In genomic region chr11:34243620-34244493, GRCh38 we compare ENCODE assay signal across 9 cellular contexts.
DNase-seq lines count a peak whose midpoint lies in the region; ATAC-seq, FAIRE-seq and TF ChIP-seq lines count a peak whose summit lies in the region.
"Had no signal": no experiment of that assay in that cellular context is flagged by ENCODE, and none has a peak within 500 bp of the region (broad histone marks: within the 10 kb centered on the region; RNA-seq: fewer than 3 reads in every experiment).

No MANE protein-coding gene starts in this region.

- no peaks in the 10 kb centered on the region for H3K9me3 ChIP-seq in mammary epithelial cell (replicated peaks; ENCODE audit: insufficient read depth, low read length)
- no peaks in the 10 kb centered on the region for H3K9me3 ChIP-seq in pancreas
- H3K9me3 ChIP-seq: BLaER1 treated with 17β-estradiol and CSF1 and Interleukin-3, amounts not matched to agents 10 nM and 100 nM had no signal

- no peaks in the 10 kb centered on the region for H3K27me3 Mint-ChIP-seq in activated CD4-positive, alpha-beta T cell treated with anti-CD3 and anti-CD28 coated beads, Interleukin-2, amount 10 ng/mL, durations not matched to agents 24 days and 14 days

- no peaks in the 10 kb centered on the region for H3K36me3 ChIP-seq in mammary epithelial cell (ENCODE audit: insufficient read depth, low read length)
- H3K36me3 ChIP-seq in pancreas = no peaks in the 10 kb centered on the region
- H3K36me3 ChIP-seq: BLaER1 treated with 17β-estradiol and CSF1 and Interleukin-3, amounts not matched to agents 10 nM and 100 nM had no signal

- peaks cover 80% of the 10 kb centered on the region for H3K4me1 Mint-ChIP-seq in activated CD4-positive, alpha-beta T cell treated with anti-CD3 and anti-CD28 coated beads, Interleukin-2, amount 10 ng/mL, durations not matched to agents 24 days and 14 days

- peak; percentile 82 for DNase-seq in activated CD4-positive, alpha-beta T cell treated with anti-CD3 and anti-CD28 coated beads, Interleukin-2, amount 10 ng/mL, durations not matched to agents 24 days and 14 days
- DNase-seq in activated CD4-positive, alpha-beta T cell treated with anti-CD3 and anti-CD28 coated beads, Interleukin-2, amount 50 U/mL, for 1 hour = no peak
- peak; percentile 97 for DNase-seq in NCI-H226
- peak; percentile 92 for DNase-seq in mammary epithelial cell
- DNase-seq in pancreas = peak in 4 of 6 donors; percentile 41 to 66 (median 48)
- DNase-seq in foreskin melanocyte = no peak
- no peak for DNase-seq in lower leg skin (ENCODE audit: low spot score in 2 of 2)

- no peaks in the 10 kb centered on the region for H4K20me1 ChIP-seq in mammary epithelial cell (ENCODE audit: insufficient read depth, low read length)

- H3K79me2 ChIP-seq in mammary epithelial cell (ENCODE audit: insufficient read depth, low read length) = peaks cover 2% of the 10 kb centered on the region

- in situ Hi-C loops in mammary epithelial cell (cut with MboI; ENCODE audit: low sequenced_read_pairs in 2 of 2) = no loop called here

- H3K9me3 Mint-ChIP-seq in activated CD4-positive, alpha-beta T cell treated with anti-CD3 and anti-CD28 coated beads, Interleukin-2, amount 10 ng/mL, durations not matched to agents 24 days and 14 days = peaks cover 3% of the 10 kb centered on the region

- H3K27me3 ChIP-seq in mammary epithelial cell (ENCODE audit: insufficient read depth, low read length) = no peaks in the 10 kb centered on the region
- H3K27me3 ChIP-seq in pancreas = no peaks in the 10 kb centered on the region
- H3K27me3 ChIP-seq: BLaER1 treated with 17β-estradiol and CSF1 and Interleukin-3, amounts not matched to agents 10 nM and 100 nM had no signal

- TF ChIP-seq CTCF in mammary epithelial cell (conservative IDR thresholded peaks at IDR 0.05 in 1 of 2, IDR thresholded peaks at IDR 0.05 in 1 of 2; ENCODE audit: extremely low read depth in 1 of 2, insufficient read depth in 1 of 2, low read depth in 1 of 2, low read length in 2 of 2) (no peak), pancreas (IDR thresholded peaks at IDR 0.05) (no peak), lower leg skin (IDR thresholded peaks at IDR 0.05) (no peak)

- H3K4me2 ChIP-seq in mammary epithelial cell (ENCODE audit: insufficient read depth, low read depth, low read length) = peak overlapping the region; percentile 57

- H3K4me3 Mint-ChIP-seq in activated CD4-positive, alpha-beta T cell treated with anti-CD3 and anti-CD28 coated beads, Interleukin-2, amount 10 ng/mL, durations not matched to agents 24 days and 14 days = peak overlapping the region; percentile 62

- peak overlapping the region; percentile 43 for H3K9ac ChIP-seq in mammary epithelial cell (ENCODE audit: insufficient read depth, low read length)
- H3K9ac ChIP-seq: BLaER1 treated with 17β-estradiol and CSF1 and Interleukin-3, amounts not matched to agents 10 nM and 100 nM had no signal

- CTCF ChIA-PET in mammary epithelial cell (lab: Charles Lee; ENCODE audit: low non-redundant PET) = no interaction called here

- H3K4me1 ChIP-seq in mammary epithelial cell (ENCODE audit: insufficient read depth, low read length) = peaks cover 29% of the 10 kb centered on the region
- peaks cover 4 to 21% (median 16%) of the 10 kb centered on the region in 3 donors for H3K4me1 ChIP-seq in pancreas

- no peaks in the 10 kb centered on the region for H3K36me3 Mint-ChIP-seq in activated CD4-positive, alpha-beta T cell treated with anti-CD3 and anti-CD28 coated beads, Interleukin-2, amount 10 ng/mL, durations not matched to agents 24 days and 14 days (ENCODE audit: low read depth)

- TF ChIP-seq POLR2A in lower leg skin (IDR thresholded peaks at IDR 0.05) = no peak

- peak overlapping the region; percentile 72 for H3K27ac Mint-ChIP-seq in activated CD4-positive, alpha-beta T cell treated with anti-CD3 and anti-CD28 coated beads, Interleukin-2, amount 10 ng/mL, durations not matched to agents 24 days and 14 days

- BruUV-seq in mammary epithelial cell (replicated peaks; lab: Mats Ljungman, UMichigan) = no TSS peak

- dilution Hi-C loops in mammary epithelial cell (cut with HindIII; ENCODE audit: low sequenced_read_pairs) = loop anchor here (10.0 kb wide), 1 partner anchor 61 kb away; no protein-coding TSS in a partner anchor

- H3K4me3 ChIP-seq in mammary epithelial cell (replicated peaks in 1 of 3; ENCODE audit: insufficient read depth in 1 of 3, low read depth in 2 of 3, low read length in 3 of 3) = no peak overlapping the region
- H3K4me3 ChIP-seq in pancreas = no peak overlapping the region
- no peak overlapping the region for H3K4me3 ChIP-seq in lower leg skin (ENCODE audit: low read depth, poor library complexity, severe bottlenecking)
- H3K4me3 ChIP-seq: BLaER1 treated with 17β-estradiol and CSF1 and Interleukin-3, amounts not matched to agents 10 nM and 100 nM had no signal

- ATAC-seq in HG02623 (IDR thresholded peaks at IDR 0.05; ENCODE audit: unreplicated experiment) = peak; percentile 67
- peak; percentile 87 to 97 (median 92) for ATAC-seq in pancreas

- H3K27ac ChIP-seq in mammary epithelial cell (ENCODE audit: insufficient read depth, low read depth, low read length) (peak overlapping the region; percentile 47), pancreas (peak overlapping the region in 3 of 4 donors; percentile 2 to 64 (median 56))
- H3K27ac ChIP-seq: BLaER1 treated with 17β-estradiol and CSF1 and Interleukin-3, amounts not matched to agents 10 nM and 100 nM had no signal

- intact Hi-C loops in activated CD4-positive, alpha-beta T cell treated with anti-CD3 and anti-CD28 coated beads, Interleukin-2, amount 10 ng/mL, durations not matched to agents 24 days and 14 days (cut with micrococcal nuclease) = loop anchor here (1.0 to 10.0 kb wide), 7 partner anchors 10 to 901 kb away; partner anchors contain the start of genes ABTB2 and LMO2
- intact Hi-C loops in mammary epithelial cell (cut with micrococcal nuclease) (loop anchor here (2.0 to 5.0 kb wide), 3 partner anchors 29 to 72 kb away; no protein-coding TSS in a partner anchor), pancreas (cut with DNase I) (no loop called here), lower leg skin (cut with DNase I; ENCODE audit: low total_unique reads) (no loop called here)

- FAIRE-seq in pancreas (lab: Jason Lieb, UNC) = no peak

- WGBS in mammary epithelial cell (ENCODE audit: low coverage, missing lambda C conversion rate) = 57% methylated on average over 6 of the region's 7 CpGs
- WGBS in pancreas, 2 donors = 29 to 30% methylated on average over 7 of the region's 7 CpGs
- 50 to 51% methylated on average over 7 of the region's 7 CpGs for WGBS in lower leg skin, 2 donors

- H2AFZ ChIP-seq in mammary epithelial cell (ENCODE audit: low read depth, low read length) = no peak overlapping the region

Comparison
In these comparisons a context has a peak if more than half of its experiments do, and no peak if none do; other contexts are left out.
1. DNase-seq: peak in activated CD4-positive, alpha-beta T cell treated with anti-CD3 and anti-CD28 coated beads, Interleukin-2, amount 10 ng/mL, durations not matched to agents 24 days and 14 days (single experiment), NCI-H226 (single experiment), mammary epithelial cell (single experiment) and pancreas (4 of 6); none in activated CD4-positive, alpha-beta T cell treated with anti-CD3 and anti-CD28 coated beads, Interleukin-2, amount 50 U/mL, for 1 hour (single experiment), foreskin melanocyte (single experiment) and lower leg skin (0 of 2).
2. intact Hi-C loops: an anchor here in activated CD4-positive, alpha-beta T cell treated with anti-CD3 and anti-CD28 coated beads, Interleukin-2, amount 10 ng/mL, durations not matched to agents 24 days and 14 days (1.0 to 10.0 kb wide) and mammary epithelial cell (2.0 to 5.0 kb wide); none called in pancreas and lower leg skin.